ENCODE assay signal across 16 cellular contexts in the genomic region with DNA sequence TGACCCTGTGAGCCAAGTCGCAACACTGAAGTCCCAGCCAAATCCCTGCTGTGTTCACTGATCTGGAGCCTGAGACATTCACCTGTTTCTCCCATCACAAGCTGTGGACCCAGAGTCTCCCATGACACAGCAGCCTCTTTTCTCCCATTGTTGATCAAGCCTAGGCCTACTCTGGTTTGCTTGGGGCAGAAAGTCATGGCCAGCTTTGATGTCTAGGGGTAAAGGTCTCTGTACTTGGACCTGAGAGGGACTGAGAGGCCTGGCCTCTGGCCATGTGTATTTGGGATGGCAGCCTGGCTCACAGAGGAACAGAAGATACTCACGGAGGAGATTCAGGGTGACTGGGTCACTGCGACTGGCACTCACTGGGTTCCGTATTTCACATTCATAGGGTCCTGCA. TPM values are rescaled to one million over a fixed set of nuclear protein-coding genes. Genes with fewer than 3 reads are reported as not detected.
"Had no signal": no experiment of that assay in that cellular context is flagged by ENCODE, and none has a peak within 500 bp of the region (broad histone marks: within the 10 kb centered on the region; RNA-seq: fewer than 3 reads in every experiment).

No MANE protein-coding gene starts in this region.

RNA-seq across cellular contexts. Expression of gene PSG9, which starts 7.8 kb away (rescaled TPM):
- total RNA-seq: activated naive CD4-positive, alpha-beta T cell treated with anti-CD3 and anti-CD28 coated beads for 36 hours; activated naive CD8-positive, alpha-beta T cell treated with anti-CD3 and anti-CD28 coated beads for 36 hours; activated naive CD8-positive, alpha-beta T cell treated with anti-CD3 and anti-CD28 coated beads, Interleukin-2, amount 10 ng/mL, durations not matched to agents 7 days and 5 days; activated T-cell treated with anti-CD3 and anti-CD28 coated beads, Interleukin-2, amount 50 U/mL, for 4 hours; activated T-cell treated with anti-CD3 and anti-CD28 coated beads, Interleukin-2, amount 50 U/mL, for 72 hours; activated T-helper 1 cell treated with anti-CD3 and anti-CD28 coated beads, Interleukin-12 subunit alpha, Interleukin-12 subunit beta, Interleukin-2, Interleukin-4 antibody, amounts not matched to agents 30 ng/mL and 10 ng/mL and 1 ng/mL, durations not matched to agents 14 hours and 24 hours and 36 hours; activated T-helper 2 cell treated with anti-CD3 and anti-CD28 coated beads, Interferon-gamma antibody, Interleukin-2, Interleukin-4, amounts not matched to agents 10 μg/mL and 5 μg/mL and 100 μg/mL, durations not matched to agents 14 hours and 24 hours and 36 hours; adrenal gland; aorta; ascending aorta; body of pancreas; breast epithelium; bronchial epithelial cell; cardiac muscle cell; cardiac septum; cerebellum had no signal
- polyA plus RNA-seq: adrenal gland, aorta, cardiac muscle cell had no signal

RNA-seq across cellular contexts. Expression of gene PSG4, which starts 56.1 kb away (rescaled TPM):
- total RNA-seq: activated naive CD4-positive, alpha-beta T cell treated with anti-CD3 and anti-CD28 coated beads for 36 hours; activated naive CD8-positive, alpha-beta T cell treated with anti-CD3 and anti-CD28 coated beads for 36 hours; activated naive CD8-positive, alpha-beta T cell treated with anti-CD3 and anti-CD28 coated beads, Interleukin-2, amount 10 ng/mL, durations not matched to agents 7 days and 5 days; activated T-cell treated with anti-CD3 and anti-CD28 coated beads, Interleukin-2, amount 50 U/mL, for 4 hours; activated T-cell treated with anti-CD3 and anti-CD28 coated beads, Interleukin-2, amount 50 U/mL, for 72 hours; activated T-helper 1 cell treated with anti-CD3 and anti-CD28 coated beads, Interleukin-12 subunit alpha, Interleukin-12 subunit beta, Interleukin-2, Interleukin-4 antibody, amounts not matched to agents 30 ng/mL and 10 ng/mL and 1 ng/mL, durations not matched to agents 14 hours and 24 hours and 36 hours; activated T-helper 2 cell treated with anti-CD3 and anti-CD28 coated beads, Interferon-gamma antibody, Interleukin-2, Interleukin-4, amounts not matched to agents 10 μg/mL and 5 μg/mL and 100 μg/mL, durations not matched to agents 14 hours and 24 hours and 36 hours; aorta; ascending aorta; cardiac muscle cell; cardiac septum; cerebellum had no signal
- polyA plus RNA-seq: aorta, cardiac muscle cell had no signal
